17 cellular contexts compared by ENCODE assay signal in genomic region chr10:131198843-131199242, GRCh38.
DNase-seq lines count a peak whose midpoint lies in the region; ATAC-seq and TF ChIP-seq lines count a peak whose summit lies in the region.
"Had no signal": no experiment of that assay in that cellular context is flagged by ENCODE, and none has a peak within 500 bp of the region (broad histone marks: within the 10 kb centered on the region; RNA-seq: fewer than 3 reads in every experiment).

No MANE protein-coding gene starts in this region.

- peak; percentile 1 for DNase-seq in stimulated activated CD4-positive, alpha-beta T cell treated with anti-CD3 and anti-CD28 coated beads, Interleukin-4, amount 100 ng/mL, for 24 hours
- no peak for DNase-seq in stimulated activated CD4-positive, alpha-beta T cell treated with anti-CD3 and anti-CD28 coated beads, Interleukin-12 subunit alpha, Interleukin-12 subunit beta, amount 100 ng/mL, for 4 hours
- peak; percentile 10 for DNase-seq in glutamatergic neuron
- peak; percentile 47 for DNase-seq in spleen
- DNase-seq in GM20000 (ENCODE audit: low spot score), result no peak
- DNase-seq: AML-193; CD4-positive, CD25-positive, alpha-beta regulatory T cell; EL; NCI-H1417 treated with DMSO at 0.1 percent for 48 hours; NCI-H1930; NCI-H2171; NCI-H446; SJCRH30 had no signal

- intact Hi-C loops in spleen (cut with DNase I; ENCODE audit: low total_unique reads), result no loop called here

- peaks cover 0 to 12% (median 0%) of the 10 kb centered on the region in 7 donors for H3K27me3 ChIP-seq in spleen (replicated peaks in 1 of 7)
- H3K27me3 ChIP-seq: SJCRH30 had no signal

- H3K27ac Mint-ChIP-seq in glutamatergic neuron (ENCODE audit: unreplicated experiment), result no peak overlapping the region
- H3K27ac Mint-ChIP-seq: CD4-positive, CD25-positive, alpha-beta regulatory T cell had no signal

- peaks cover 3% of the 10 kb centered on the region for H3K9me3 Mint-ChIP-seq in glutamatergic neuron (ENCODE audit: unreplicated experiment)

- H3K4me3 ChIP-seq in spleen, result no peak overlapping the region
- H3K4me3 ChIP-seq: HAP-1, SJCRH30 had no signal

- WGBS in spleen, 5 donors, result 62 to 82% (median 78%) methylated on average over 3 to 7 of the region's 7 CpGs

- no peak overlapping the region for H3K4me3 Mint-ChIP-seq in glutamatergic neuron (ENCODE audit: unreplicated experiment)
- H3K4me3 Mint-ChIP-seq: CD4-positive, CD25-positive, alpha-beta regulatory T cell had no signal

- H3K27me3 Mint-ChIP-seq in glutamatergic neuron (ENCODE audit: unreplicated experiment), result peaks cover 1% of the 10 kb centered on the region
- H3K27me3 Mint-ChIP-seq: CD4-positive, CD25-positive, alpha-beta regulatory T cell had no signal

- no peak for TF ChIP-seq POLR2A in spleen (IDR thresholded peaks at IDR 0.05)

- H3K4me1 Mint-ChIP-seq in glutamatergic neuron (ENCODE audit: low read depth, unreplicated experiment), result no peaks in the 10 kb centered on the region
- H3K4me1 Mint-ChIP-seq: CD4-positive, CD25-positive, alpha-beta regulatory T cell had no signal

- TF ChIP-seq CTCF in glutamatergic neuron (IDR thresholded peaks at IDR 0.05; ENCODE audit: partially characterized antibody, unreplicated experiment) (no peak), spleen (IDR thresholded peaks at IDR 0.05 in 8 of 11, conservative IDR thresholded peaks at IDR 0.05 in 3 of 11) (no peak), GM20000 (IDR thresholded peaks at IDR 0.05; ENCODE audit: extremely low read depth, missing control alignments) (no peak)

- no peaks in the 10 kb centered on the region for H3K4me1 ChIP-seq in spleen
- H3K4me1 ChIP-seq: HAP-1, SJCRH30 had no signal

- ATAC-seq in GM19328 (IDR thresholded peaks at IDR 0.05; ENCODE audit: unreplicated experiment) (no peak), HG02588 (IDR thresholded peaks at IDR 0.05; ENCODE audit: unreplicated experiment) (no peak)

- H3K36me3 Mint-ChIP-seq in glutamatergic neuron (ENCODE audit: unreplicated experiment), result no peaks in the 10 kb centered on the region
- H3K36me3 Mint-ChIP-seq: CD4-positive, CD25-positive, alpha-beta regulatory T cell had no signal

- no peaks in the 10 kb centered on the region for H3K36me3 ChIP-seq in spleen
- H3K36me3 ChIP-seq: HAP-1, SJCRH30 had no signal

- H3K27ac ChIP-seq in spleen, result no peak overlapping the region
- H3K27ac ChIP-seq: RWPE1, SJCRH30 had no signal

- H3K9me3 ChIP-seq in spleen, result peaks cover 0 to 6% (median 0%) of the 10 kb centered on the region in 8 donors
- H3K9me3 ChIP-seq: HAP-1, SJCRH30 had no signal

Comparison
In these comparisons a context has a peak if more than half of its experiments do, and no peak if none do; other contexts are left out.
1. DNase-seq: peak in stimulated activated CD4-positive, alpha-beta T cell treated with anti-CD3 and anti-CD28 coated beads, Interleukin-4, amount 100 ng/mL, for 24 hours (single experiment), glutamatergic neuron (single experiment) and spleen (single experiment); none in stimulated activated CD4-positive, alpha-beta T cell treated with anti-CD3 and anti-CD28 coated beads, Interleukin-12 subunit alpha, Interleukin-12 subunit beta, amount 100 ng/mL, for 4 hours (single experiment) and GM20000 (single experiment).